In the genomic region with DNA sequence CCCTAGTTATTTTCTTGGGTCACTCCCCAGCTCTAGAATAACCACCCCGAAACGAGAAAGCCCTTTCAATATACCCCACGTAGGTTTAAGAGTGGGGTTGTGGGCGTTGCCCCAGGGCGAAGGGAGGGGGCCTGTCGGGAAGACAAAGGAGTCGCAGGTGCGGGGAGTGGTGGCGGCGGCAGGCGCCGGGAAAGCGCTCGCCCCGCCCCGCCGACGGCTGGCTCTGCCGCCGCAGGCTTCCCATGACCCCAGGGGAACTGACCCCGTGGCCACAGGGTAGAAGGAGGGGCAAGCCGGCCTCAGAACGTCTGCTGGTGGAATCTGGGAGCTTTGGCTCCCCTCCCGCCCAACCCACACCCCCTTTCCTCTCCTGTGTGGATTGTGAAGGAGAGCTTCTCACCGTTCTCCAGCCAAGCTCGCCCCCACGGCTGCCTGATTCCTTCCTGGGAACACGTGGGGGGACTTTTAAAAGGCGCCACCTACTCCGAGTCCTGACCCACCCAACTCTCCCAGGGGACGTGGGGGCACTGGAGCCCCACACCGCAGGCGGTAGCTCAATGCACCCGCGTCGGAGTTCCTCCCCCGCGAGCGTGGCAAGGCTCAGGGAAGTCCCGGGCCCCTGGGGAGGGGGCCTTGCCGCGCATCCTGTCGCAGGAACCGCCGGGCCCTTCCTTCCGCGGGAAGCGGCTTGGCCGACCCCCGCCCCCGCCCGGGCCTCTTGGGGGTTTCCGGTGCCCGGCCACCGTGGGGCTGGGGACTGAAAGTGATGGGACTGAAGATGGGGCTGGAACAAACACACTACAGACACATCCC, we compare ENCODE assay signal across 1 cellular context.
TF ChIP-seq lines count a peak whose summit lies in the region.

No MANE protein-coding gene starts in this region.

TF ChIP-seq in GM12878, 131 proteins besides CTCF, POLR2A, EP300 and RAD21 (continued from another document and continues in another):
- TF ChIP-seq ETV6 (conservative IDR thresholded peaks at IDR 0.05 in 1 of 2, IDR thresholded peaks at IDR 0.05 in 1 of 2; ENCODE audit: borderline replicate concordance in 1 of 2, low read depth in 1 of 2), result peak; percentile 38 to 99; a peak in 2 of 4 replicates
- TF ChIP-seq STAT1 (conservative IDR thresholded peaks at IDR 0.05), result 0 out of 2 replicates have a peak, but pooled peaks have one; percentile 31
- TF ChIP-seq, protein P1, sequence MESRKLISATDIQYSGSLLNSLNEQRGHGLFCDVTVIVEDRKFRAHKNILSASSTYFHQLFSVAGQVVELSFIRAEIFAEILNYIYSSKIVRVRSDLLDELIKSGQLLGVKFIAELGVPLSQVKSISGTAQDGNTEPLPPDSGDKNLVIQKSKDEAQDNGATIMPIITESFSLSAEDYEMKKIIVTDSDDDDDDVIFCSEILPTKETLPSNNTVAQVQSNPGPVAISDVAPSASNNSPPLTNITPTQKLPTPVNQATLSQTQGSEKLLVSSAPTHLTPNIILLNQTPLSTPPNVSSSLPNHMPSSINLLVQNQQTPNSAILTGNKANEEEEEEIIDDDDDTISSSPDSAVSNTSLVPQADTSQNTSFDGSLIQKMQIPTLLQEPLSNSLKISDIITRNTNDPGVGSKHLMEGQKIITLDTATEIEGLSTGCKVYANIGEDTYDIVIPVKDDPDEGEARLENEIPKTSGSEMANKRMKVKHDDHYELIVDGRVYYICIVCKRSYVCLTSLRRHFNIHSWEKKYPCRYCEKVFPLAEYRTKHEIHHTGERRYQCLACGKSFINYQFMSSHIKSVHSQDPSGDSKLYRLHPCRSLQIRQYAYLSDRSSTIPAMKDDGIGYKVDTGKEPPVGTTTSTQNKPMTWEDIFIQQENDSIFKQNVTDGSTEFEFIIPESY (IDR thresholded peaks at IDR 0.05), result no peak
- TF ChIP-seq, protein P2, sequence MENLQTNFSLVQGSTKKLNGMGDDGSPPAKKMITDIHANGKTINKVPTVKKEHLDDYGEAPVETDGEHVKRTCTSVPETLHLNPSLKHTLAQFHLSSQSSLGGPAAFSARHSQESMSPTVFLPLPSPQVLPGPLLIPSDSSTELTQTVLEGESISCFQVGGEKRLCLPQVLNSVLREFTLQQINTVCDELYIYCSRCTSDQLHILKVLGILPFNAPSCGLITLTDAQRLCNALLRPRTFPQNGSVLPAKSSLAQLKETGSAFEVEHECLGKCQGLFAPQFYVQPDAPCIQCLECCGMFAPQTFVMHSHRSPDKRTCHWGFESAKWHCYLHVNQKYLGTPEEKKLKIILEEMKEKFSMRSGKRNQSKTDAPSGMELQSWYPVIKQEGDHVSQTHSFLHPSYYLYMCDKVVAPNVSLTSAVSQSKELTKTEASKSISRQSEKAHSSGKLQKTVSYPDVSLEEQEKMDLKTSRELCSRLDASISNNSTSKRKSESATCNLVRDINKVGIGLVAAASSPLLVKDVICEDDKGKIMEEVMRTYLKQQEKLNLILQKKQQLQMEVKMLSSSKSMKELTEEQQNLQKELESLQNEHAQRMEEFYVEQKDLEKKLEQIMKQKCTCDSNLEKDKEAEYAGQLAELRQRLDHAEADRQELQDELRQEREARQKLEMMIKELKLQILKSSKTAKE (IDR thresholded peaks at IDR 0.05; ENCODE audit: low read depth, poor library complexity, severe bottlenecking), result peak; percentile 20
- no peak for TF ChIP-seq SUZ12 (IDR thresholded peaks at IDR 0.05; ENCODE audit: unreplicated experiment)
- no peak for TF ChIP-seq WRNIP1 (IDR thresholded peaks at IDR 0.05; ENCODE audit: borderline replicate concordance, low read depth, low read length)
- peak; percentile 5 for TF ChIP-seq SIX5 (IDR thresholded peaks at IDR 0.05; ENCODE audit: low read depth, low read length, severe bottlenecking)
- peak; percentile 48 for TF ChIP-seq POLR2AphosphoS2 (IDR thresholded peaks at IDR 0.05; ENCODE audit: low read depth, low read length)
- TF ChIP-seq, protein P3, sequence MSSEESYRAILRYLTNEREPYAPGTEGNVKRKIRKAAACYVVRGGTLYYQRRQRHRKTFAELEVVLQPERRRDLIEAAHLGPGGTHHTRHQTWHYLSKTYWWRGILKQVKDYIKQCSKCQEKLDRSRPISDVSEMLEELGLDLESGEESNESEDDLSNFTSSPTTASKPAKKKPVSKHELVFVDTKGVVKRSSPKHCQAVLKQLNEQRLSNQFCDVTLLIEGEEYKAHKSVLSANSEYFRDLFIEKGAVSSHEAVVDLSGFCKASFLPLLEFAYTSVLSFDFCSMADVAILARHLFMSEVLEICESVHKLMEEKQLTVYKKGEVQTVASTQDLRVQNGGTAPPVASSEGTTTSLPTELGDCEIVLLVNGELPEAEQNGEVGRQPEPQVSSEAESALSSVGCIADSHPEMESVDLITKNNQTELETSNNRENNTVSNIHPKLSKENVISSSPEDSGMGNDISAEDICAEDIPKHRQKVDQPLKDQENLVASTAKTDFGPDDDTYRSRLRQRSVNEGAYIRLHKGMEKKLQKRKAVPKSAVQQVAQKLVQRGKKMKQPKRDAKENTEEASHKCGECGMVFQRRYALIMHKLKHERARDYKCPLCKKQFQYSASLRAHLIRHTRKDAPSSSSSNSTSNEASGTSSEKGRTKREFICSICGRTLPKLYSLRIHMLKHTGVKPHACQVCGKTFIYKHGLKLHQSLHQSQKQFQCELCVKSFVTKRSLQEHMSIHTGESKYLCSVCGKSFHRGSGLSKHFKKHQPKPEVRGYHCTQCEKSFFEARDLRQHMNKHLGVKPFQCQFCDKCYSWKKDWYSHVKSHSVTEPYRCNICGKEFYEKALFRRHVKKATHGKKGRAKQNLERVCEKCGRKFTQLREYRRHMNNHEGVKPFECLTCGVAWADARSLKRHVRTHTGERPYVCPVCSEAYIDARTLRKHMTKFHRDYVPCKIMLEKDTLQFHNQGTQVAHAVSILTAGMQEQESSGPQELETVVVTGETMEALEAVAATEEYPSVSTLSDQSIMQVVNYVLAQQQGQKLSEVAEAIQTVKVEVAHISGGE (CRISPR knock-in tag; IDR thresholded peaks at IDR 0.05), result no peak
- no peak for TF ChIP-seq RCOR1 (conservative IDR thresholded peaks at IDR 0.05; ENCODE audit: low read depth, low read length)
- TF ChIP-seq, protein P4, sequence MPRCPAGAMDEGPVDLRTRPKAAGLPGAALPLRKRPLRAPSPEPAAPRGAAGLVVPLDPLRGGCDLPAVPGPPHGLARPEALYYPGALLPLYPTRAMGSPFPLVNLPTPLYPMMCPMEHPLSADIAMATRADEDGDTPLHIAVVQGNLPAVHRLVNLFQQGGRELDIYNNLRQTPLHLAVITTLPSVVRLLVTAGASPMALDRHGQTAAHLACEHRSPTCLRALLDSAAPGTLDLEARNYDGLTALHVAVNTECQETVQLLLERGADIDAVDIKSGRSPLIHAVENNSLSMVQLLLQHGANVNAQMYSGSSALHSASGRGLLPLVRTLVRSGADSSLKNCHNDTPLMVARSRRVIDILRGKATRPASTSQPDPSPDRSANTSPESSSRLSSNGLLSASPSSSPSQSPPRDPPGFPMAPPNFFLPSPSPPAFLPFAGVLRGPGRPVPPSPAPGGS (IDR thresholded peaks at IDR 0.05; ENCODE audit: borderline replicate concordance, insufficient read depth, low read depth, low read length, poor library complexity, severe bottlenecking), result peak; percentile 81
- peak; percentile 98 for TF ChIP-seq RELA (IDR thresholded peaks at IDR 0.05; ENCODE audit: borderline replicate concordance, partially characterized antibody)
- TF ChIP-seq BRCA1 (IDR thresholded peaks at IDR 0.05; ENCODE audit: low read depth, low read length), result no peak
- TF ChIP-seq, protein P5, sequence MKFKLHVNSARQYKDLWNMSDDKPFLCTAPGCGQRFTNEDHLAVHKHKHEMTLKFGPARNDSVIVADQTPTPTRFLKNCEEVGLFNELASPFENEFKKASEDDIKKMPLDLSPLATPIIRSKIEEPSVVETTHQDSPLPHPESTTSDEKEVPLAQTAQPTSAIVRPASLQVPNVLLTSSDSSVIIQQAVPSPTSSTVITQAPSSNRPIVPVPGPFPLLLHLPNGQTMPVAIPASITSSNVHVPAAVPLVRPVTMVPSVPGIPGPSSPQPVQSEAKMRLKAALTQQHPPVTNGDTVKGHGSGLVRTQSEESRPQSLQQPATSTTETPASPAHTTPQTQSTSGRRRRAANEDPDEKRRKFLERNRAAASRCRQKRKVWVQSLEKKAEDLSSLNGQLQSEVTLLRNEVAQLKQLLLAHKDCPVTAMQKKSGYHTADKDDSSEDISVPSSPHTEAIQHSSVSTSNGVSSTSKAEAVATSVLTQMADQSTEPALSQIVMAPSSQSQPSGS (IDR thresholded peaks at IDR 0.05; ENCODE audit: low read length), result no peak
- TF ChIP-seq HCFC1 (IDR thresholded peaks at IDR 0.05; ENCODE audit: low read length), result no peak; the same call in 1 of the 2 replicates
- TF ChIP-seq PAX5 (IDR thresholded peaks at IDR 0.05; ENCODE audit: borderline replicate concordance, low read depth, low read length), result peak; percentile 93
- no peak for TF ChIP-seq FOXM1 (IDR thresholded peaks at IDR 0.05; ENCODE audit: low read depth, low read length)
- TF ChIP-seq, protein P6, sequence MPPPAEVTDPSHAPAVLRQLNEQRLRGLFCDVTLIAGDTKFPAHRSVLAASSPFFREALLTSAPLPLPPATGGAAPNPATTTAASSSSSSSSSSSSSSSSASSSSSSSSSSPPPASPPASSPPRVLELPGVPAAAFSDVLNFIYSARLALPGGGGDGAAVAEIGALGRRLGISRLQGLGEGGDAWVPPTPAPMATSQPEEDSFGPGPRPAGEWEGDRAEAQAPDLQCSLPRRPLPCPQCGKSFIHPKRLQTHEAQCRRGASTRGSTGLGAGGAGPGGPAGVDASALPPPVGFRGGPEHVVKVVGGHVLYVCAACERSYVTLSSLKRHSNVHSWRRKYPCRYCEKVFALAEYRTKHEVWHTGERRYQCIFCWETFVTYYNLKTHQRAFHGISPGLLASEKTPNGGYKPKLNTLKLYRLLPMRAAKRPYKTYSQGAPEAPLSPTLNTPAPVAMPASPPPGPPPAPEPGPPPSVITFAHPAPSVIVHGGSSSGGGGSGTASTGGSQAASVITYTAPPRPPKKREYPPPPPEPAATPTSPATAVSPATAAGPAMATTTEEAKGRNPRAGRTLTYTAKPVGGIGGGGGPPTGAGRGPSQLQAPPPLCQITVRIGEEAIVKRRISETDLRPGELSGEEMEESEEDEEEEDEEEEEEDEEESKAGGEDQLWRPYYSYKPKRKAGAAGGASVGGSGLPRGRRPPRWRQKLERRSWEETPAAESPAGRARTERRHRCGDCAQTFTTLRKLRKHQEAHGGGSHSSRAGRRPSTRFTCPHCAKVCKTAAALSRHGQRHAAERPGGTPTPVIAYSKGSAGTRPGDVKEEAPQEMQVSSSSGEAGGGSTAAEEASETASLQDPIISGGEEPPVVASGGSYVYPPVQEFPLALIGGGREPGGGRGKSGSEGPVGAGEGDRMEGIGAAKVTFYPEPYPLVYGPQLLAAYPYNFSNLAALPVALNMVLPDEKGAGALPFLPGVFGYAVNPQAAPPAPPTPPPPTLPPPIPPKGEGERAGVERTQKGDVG (CRISPR knock-in tag; IDR thresholded peaks at IDR 0.05), result no peak
- TF ChIP-seq, protein P7, sequence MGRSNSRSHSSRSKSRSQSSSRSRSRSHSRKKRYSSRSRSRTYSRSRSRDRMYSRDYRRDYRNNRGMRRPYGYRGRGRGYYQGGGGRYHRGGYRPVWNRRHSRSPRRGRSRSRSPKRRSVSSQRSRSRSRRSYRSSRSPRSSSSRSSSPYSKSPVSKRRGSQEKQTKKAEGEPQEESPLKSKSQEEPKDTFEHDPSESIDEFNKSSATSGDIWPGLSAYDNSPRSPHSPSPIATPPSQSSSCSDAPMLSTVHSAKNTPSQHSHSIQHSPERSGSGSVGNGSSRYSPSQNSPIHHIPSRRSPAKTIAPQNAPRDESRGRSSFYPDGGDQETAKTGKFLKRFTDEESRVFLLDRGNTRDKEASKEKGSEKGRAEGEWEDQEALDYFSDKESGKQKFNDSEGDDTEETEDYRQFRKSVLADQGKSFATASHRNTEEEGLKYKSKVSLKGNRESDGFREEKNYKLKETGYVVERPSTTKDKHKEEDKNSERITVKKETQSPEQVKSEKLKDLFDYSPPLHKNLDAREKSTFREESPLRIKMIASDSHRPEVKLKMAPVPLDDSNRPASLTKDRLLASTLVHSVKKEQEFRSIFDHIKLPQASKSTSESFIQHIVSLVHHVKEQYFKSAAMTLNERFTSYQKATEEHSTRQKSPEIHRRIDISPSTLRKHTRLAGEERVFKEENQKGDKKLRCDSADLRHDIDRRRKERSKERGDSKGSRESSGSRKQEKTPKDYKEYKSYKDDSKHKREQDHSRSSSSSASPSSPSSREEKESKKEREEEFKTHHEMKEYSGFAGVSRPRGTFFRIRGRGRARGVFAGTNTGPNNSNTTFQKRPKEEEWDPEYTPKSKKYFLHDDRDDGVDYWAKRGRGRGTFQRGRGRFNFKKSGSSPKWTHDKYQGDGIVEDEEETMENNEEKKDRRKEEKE (IDR thresholded peaks at IDR 0.05), result no peak
- TF ChIP-seq, protein P8, sequence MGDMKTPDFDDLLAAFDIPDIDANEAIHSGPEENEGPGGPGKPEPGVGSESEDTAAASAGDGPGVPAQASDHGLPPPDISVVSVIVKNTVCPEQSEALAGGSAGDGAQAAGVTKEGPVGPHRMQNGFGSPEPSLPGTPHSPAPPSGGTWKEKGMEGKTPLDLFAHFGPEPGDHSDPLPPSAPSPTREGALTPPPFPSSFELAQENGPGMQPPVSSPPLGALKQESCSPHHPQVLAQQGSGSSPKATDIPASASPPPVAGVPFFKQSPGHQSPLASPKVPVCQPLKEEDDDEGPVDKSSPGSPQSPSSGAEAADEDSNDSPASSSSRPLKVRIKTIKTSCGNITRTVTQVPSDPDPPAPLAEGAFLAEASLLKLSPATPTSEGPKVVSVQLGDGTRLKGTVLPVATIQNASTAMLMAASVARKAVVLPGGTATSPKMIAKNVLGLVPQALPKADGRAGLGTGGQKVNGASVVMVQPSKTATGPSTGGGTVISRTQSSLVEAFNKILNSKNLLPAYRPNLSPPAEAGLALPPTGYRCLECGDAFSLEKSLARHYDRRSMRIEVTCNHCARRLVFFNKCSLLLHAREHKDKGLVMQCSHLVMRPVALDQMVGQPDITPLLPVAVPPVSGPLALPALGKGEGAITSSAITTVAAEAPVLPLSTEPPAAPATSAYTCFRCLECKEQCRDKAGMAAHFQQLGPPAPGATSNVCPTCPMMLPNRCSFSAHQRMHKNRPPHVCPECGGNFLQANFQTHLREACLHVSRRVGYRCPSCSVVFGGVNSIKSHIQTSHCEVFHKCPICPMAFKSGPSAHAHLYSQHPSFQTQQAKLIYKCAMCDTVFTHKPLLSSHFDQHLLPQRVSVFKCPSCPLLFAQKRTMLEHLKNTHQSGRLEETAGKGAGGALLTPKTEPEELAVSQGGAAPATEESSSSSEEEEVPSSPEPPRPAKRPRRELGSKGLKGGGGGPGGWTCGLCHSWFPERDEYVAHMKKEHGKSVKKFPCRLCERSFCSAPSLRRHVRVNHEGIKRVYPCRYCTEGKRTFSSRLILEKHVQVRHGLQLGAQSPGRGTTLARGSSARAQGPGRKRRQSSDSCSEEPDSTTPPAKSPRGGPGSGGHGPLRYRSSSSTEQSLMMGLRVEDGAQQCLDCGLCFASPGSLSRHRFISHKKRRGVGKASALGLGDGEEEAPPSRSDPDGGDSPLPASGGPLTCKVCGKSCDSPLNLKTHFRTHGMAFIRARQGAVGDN (IDR thresholded peaks at IDR 0.05), result no peak; the same call in 1 of the 2 replicates
- TF ChIP-seq, protein P9, sequence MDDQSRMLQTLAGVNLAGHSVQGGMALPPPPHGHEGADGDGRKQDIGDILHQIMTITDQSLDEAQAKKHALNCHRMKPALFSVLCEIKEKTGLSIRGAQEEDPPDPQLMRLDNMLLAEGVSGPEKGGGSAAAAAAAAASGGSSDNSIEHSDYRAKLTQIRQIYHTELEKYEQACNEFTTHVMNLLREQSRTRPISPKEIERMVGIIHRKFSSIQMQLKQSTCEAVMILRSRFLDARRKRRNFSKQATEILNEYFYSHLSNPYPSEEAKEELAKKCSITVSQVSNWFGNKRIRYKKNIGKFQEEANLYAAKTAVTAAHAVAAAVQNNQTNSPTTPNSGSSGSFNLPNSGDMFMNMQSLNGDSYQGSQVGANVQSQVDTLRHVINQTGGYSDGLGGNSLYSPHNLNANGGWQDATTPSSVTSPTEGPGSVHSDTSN (IDR thresholded peaks at IDR 0.05; ENCODE audit: insufficient replicate concordance, low read depth, low read length), result peak; percentile 12
- 0 out of 2 replicates have a peak, but pooled peaks have one; percentile 63 for TF ChIP-seq TCF7 (IDR thresholded peaks at IDR 0.05; ENCODE audit: borderline replicate concordance)
- TF ChIP-seq JUNB (IDR thresholded peaks at IDR 0.05), result no peak
